ENCODE assay signal across 2 cellular contexts in the genomic region with DNA sequence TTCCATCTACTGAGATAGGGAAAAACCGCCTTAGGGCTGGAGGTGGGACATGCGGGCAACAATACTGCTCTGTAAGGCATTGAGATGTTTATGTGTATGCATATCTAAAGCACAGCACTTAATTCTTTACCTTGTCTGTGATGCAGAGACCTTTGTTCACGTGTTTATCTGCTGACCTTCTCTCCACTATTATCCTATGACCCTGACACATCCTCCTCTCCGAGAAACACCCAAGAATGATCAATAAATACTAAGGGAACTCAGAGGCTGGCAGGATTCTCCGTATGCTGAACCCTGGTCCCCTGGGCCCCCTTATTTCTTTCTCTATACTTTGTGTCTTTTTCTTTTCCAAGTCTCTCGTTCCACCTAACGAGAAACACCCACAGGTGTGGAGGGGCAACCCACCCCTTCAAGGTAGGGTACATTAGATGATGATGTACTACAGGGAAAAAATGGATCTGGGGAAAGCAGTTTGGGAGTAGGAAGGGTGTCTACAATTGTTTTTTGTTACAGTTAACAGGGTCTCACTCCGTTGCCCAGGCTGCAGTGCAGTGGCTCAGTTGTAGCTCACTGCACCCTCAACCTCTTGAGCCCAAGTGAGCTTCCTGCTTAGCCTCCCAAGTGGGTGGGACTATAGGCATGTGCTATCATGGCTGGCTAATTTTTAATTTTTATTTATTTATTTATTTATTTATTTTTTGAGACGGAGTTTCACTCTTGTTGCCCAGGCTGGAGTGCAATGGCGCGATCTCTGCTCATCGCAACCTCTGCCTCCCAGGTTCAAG.
TF ChIP-seq lines count a peak whose summit lies in the region.

No MANE protein-coding gene starts in this region.

TF ChIP-seq in GM23338, 12 proteins besides CTCF, POLR2A, EP300 and RAD21:
- 0 out of 2 replicates have a peak, but pooled peaks have one; percentile 8 for TF ChIP-seq CREB1 (CRISPR knock-in tag; IDR thresholded peaks at IDR 0.05; ENCODE audit: low read depth)

TF ChIP-seq in WTC11, 78 proteins besides CTCF, POLR2A, EP300 and RAD21:
- TF ChIP-seq ZNF121 (CRISPR knock-in tag; IDR thresholded peaks at IDR 0.05) = peak; percentile 98
